Comparison of ENCODE assay signal across 1 cellular context in the genomic region with DNA sequence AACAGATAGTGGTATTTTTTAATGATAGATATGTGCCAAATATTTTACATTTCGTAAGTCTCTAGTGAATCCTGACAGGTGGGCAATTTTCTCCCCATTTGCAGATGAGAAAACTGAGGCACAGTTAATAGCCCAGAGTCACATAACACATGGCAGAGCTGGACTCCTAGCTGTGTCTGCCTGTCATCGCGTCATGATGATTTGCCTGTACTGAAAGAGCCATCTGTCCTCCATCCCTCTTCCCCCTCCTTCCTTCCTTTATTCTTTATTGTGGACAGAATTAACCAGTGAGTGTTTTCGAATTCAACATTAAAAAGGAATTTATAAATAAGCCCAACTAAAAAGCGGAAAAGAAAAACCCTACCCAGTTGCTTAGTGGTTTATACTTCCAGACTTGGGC.
TF ChIP-seq lines count a peak whose summit lies in the region.

No MANE protein-coding gene starts in this region.

TF ChIP-seq in K562, 482 proteins besides CTCF, POLR2A, EP300 and RAD21:
- TF ChIP-seq ZFP1 (CRISPR knock-in tag; IDR thresholded peaks at IDR 0.05) (no peak), ZNF239 (CRISPR knock-in tag; IDR thresholded peaks at IDR 0.05) (no peak), BCOR (IDR thresholded peaks at IDR 0.05) (peak; percentile 43; the same call in 1 of the 2 replicates), BRCA1 (IDR thresholded peaks at IDR 0.05) (no peak), BRCA1 (CRISPR knock-in tag; IDR thresholded peaks at IDR 0.05) (no peak), ZFX (CRISPR knock-in tag; IDR thresholded peaks at IDR 0.05) (no peak), IRF2 (CRISPR knock-in tag; IDR thresholded peaks at IDR 0.05) (no peak), PCBP1 (IDR thresholded peaks at IDR 0.05; ENCODE audit: low read depth, low read length, poor library complexity, severe bottlenecking) (no peak), NFE2L1 (tag; IDR thresholded peaks at IDR 0.05; ENCODE audit: borderline replicate concordance, low read depth) (no peak), RBM25 (IDR thresholded peaks at IDR 0.05; ENCODE audit: low read depth, low read length, severe bottlenecking) (peak; percentile 53)
- TF ChIP-seq, protein P1, sequence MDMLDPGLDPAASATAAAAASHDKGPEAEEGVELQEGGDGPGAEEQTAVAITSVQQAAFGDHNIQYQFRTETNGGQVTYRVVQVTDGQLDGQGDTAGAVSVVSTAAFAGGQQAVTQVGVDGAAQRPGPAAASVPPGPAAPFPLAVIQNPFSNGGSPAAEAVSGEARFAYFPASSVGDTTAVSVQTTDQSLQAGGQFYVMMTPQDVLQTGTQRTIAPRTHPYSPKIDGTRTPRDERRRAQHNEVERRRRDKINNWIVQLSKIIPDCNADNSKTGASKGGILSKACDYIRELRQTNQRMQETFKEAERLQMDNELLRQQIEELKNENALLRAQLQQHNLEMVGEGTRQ (CRISPR knock-in tag; IDR thresholded peaks at IDR 0.05), result no peak
- TF ChIP-seq, protein P2, sequence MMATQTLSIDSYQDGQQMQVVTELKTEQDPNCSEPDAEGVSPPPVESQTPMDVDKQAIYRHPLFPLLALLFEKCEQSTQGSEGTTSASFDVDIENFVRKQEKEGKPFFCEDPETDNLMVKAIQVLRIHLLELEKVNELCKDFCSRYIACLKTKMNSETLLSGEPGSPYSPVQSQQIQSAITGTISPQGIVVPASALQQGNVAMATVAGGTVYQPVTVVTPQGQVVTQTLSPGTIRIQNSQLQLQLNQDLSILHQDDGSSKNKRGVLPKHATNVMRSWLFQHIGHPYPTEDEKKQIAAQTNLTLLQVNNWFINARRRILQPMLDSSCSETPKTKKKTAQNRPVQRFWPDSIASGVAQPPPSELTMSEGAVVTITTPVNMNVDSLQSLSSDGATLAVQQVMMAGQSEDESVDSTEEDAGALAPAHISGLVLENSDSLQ (IDR thresholded peaks at IDR 0.05), result no peak
TF ChIP-seq in K562: peak in this region for 2.
